Comparison of ENCODE assay signal across 8 cellular contexts in the genomic region with DNA sequence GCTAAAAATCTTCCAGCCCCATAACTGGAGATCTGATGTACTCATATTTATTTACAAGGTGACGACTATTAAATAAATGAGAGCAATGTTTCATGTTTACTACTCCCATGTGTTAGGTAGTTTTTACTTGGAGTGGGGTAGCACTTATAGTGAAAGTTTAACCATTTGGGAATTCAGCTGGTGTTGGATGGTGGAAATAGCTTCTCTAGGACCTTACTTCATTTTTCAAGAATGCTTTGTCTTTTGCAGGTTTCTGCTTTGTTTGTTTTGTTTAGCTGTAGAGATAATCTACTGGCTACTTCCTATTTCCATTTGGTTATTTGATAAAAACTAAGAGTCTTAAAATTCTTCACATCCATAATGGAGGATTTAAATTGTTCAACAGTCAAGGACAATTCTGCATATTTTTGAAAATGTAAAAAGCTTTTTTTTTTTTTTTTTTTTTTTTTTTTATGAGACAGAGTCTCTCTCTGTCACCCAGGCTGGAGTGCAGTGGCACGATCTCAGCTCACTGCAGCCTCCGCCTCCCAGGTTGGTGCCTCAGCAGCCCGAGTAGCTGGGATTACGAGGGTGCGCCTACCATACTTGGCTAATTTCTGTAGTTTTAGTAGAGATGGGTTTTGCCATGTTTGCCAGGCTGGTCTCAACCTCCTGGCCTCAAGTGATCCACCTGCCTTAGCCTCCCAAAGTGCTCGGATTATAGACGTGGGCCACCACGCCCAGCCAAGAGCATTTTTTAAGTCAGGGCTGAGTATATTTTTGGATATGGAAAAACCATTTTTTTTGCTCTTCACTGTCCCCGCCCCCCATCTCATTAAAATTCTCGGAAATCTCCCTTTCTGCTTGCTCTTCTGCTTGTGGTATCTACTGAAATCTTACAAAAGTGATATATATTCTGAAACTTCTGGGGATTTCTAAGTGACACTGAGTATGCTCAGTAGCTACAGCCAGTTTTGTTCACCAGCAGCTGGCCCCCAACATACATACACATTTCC. TPM values are rescaled to one million over a fixed set of nuclear protein-coding genes. Genes with fewer than 3 reads are reported as not detected.
A peak's percentile ranks its signal among the peaks of the same experiment; 100 is the strongest.
DNase-seq lines count a peak whose midpoint lies in the region; ATAC-seq and TF ChIP-seq lines count a peak whose summit lies in the region.

No MANE protein-coding gene starts in this region.

- no peak overlapping the region for H2AK5ac ChIP-seq in mesenchymal stem cell (ENCODE audit: low read length, severe bottlenecking)

- peak overlapping the region; percentile 86 for H3K4me2 ChIP-seq in mesenchymal stem cell (ENCODE audit: low read length, poor library complexity, severe bottlenecking)

- no peak overlapping the region for H4K91ac ChIP-seq in mesenchymal stem cell (ENCODE audit: low read length)

- H2BK12ac ChIP-seq in mesenchymal stem cell (ENCODE audit: low read length in 2 of 2), result no peak overlapping the region

- no peak overlapping the region for H2BK5ac ChIP-seq in mesenchymal stem cell (ENCODE audit: low read depth, low read length, poor library complexity, severe bottlenecking)

- H3K4me3 ChIP-seq in NB4 (ENCODE audit: low read depth, low read length) (peak overlapping the region; percentile 63), adipocyte (ENCODE audit: low read length) (peak overlapping the region; percentile 86), mesenchymal stem cell (ENCODE audit: insufficient read depth in 1 of 2, low read depth in 1 of 2, low read length in 2 of 2) (peak overlapping the region in 1 of 2 experiments; percentile 88), stomach smooth muscle (ENCODE audit: low read length in 2 of 2) (peak overlapping the region; percentile 85 to 90)

- H4K8ac ChIP-seq in mesenchymal stem cell (ENCODE audit: low read length), result no peak overlapping the region

- no peak overlapping the region for H3K23ac ChIP-seq in mesenchymal stem cell (ENCODE audit: low read length in 2 of 2)

- no peak overlapping the region for H2BK15ac ChIP-seq in mesenchymal stem cell (ENCODE audit: low read depth, poor library complexity, severe bottlenecking)

- peak overlapping the region; percentile 45; the same call in 1 of the 2 replicates for H3K9ac ChIP-seq in ES-I3 (ENCODE audit: low read depth, low read length)
- peak overlapping the region; percentile 88 for H3K9ac ChIP-seq in adipocyte (ENCODE audit: low read length)
- peak overlapping the region; percentile 89 for H3K9ac ChIP-seq in mesenchymal stem cell (ENCODE audit: low read length)
- H3K9ac ChIP-seq in stomach smooth muscle (ENCODE audit: low read length in 2 of 2), result peak overlapping the region; percentile 77 to 81

- H3K79me1 ChIP-seq in mesenchymal stem cell (replicated peaks; ENCODE audit: low read length, poor library complexity, severe bottlenecking), result no peaks in the 10 kb centered on the region

- no peaks in the 10 kb centered on the region for H3K4me1 ChIP-seq in ES-I3 (ENCODE audit: insufficient read depth, low read length)
- peaks cover 20% of the 10 kb centered on the region for H3K4me1 ChIP-seq in adipocyte (ENCODE audit: control insufficient read depth, insufficient read depth, low read length)
- H3K4me1 ChIP-seq in mesenchymal stem cell (ENCODE audit: control insufficient read depth, insufficient read depth, low read depth, low read length), result peaks cover 6% of the 10 kb centered on the region
- H3K4me1 ChIP-seq in stomach smooth muscle (ENCODE audit: control insufficient read depth, insufficient read depth, low read length), result peaks cover 12% of the 10 kb centered on the region

- no peak overlapping the region for H2BK120ac ChIP-seq in mesenchymal stem cell (ENCODE audit: low read depth, low read length)

- H3K27me3 ChIP-seq in adipocyte (replicated peaks; ENCODE audit: control insufficient read depth, insufficient read depth, low read length), result no peaks in the 10 kb centered on the region
- no peaks in the 10 kb centered on the region for H3K27me3 ChIP-seq in mesenchymal stem cell (ENCODE audit: control insufficient read depth in 1 of 2, insufficient read depth in 1 of 2, low read length in 2 of 2)
- no peaks in the 10 kb centered on the region for H3K27me3 ChIP-seq in stomach smooth muscle (ENCODE audit: control insufficient read depth in 1 of 2, insufficient read depth in 2 of 2, low read length in 2 of 2)

- no peak overlapping the region for H2AFZ ChIP-seq in mesenchymal stem cell (ENCODE audit: low read depth, low read length)

- no peak for TF ChIP-seq CTCF in NB4 (IDR thresholded peaks at IDR 0.05; ENCODE audit: low read depth, low read length)

- H3K14ac ChIP-seq in mesenchymal stem cell (ENCODE audit: low read length in 2 of 2), result peak overlapping the region in 1 of 2 experiments; percentile 55

- 77% methylated on average over 5 of the region's 11 CpGs for WGBS in mesenchymal stem cell

- H3K9me3 ChIP-seq in ES-I3 (ENCODE audit: control insufficient read depth, insufficient read depth, low read length) (no peaks in the 10 kb centered on the region), adipocyte (ENCODE audit: control insufficient read depth, low read length) (no peaks in the 10 kb centered on the region), mesenchymal stem cell (ENCODE audit: control insufficient read depth, low read length) (no peaks in the 10 kb centered on the region), stomach smooth muscle (ENCODE audit: control insufficient read depth in 2 of 2, low read length in 2 of 2) (no peaks in the 10 kb centered on the region)

- TF ChIP-seq POLR2A in NB4 (IDR thresholded peaks at IDR 0.05; ENCODE audit: extremely low read depth, insufficient read length), result no peak

- DNase-seq in NB4 (ENCODE audit: low read depth) (no peak), adipocyte (ENCODE audit: low read depth) (peak; percentile 19), mesenchymal stem cell (peak; percentile 29), OCI-M1 (lab: John Stamatoyannopoulos, UW) (no peak), NCI-H146 (lab: John Stamatoyannopoulos, UW) (no peak)

- peak overlapping the region in 1 of 2 experiments; percentile 21 for H3K18ac ChIP-seq in mesenchymal stem cell (ENCODE audit: low read depth in 1 of 2, low read length in 2 of 2)

- H3K36me3 ChIP-seq in ES-I3 (ENCODE audit: insufficient read depth, low read length) (no peaks in the 10 kb centered on the region), adipocyte (ENCODE audit: control insufficient read depth, insufficient read depth, low read length, severe bottlenecking) (no peaks in the 10 kb centered on the region), mesenchymal stem cell (ENCODE audit: control insufficient read depth in 1 of 2, insufficient read depth in 2 of 2, low read depth in 1 of 2, low read length in 2 of 2) (no peaks in the 10 kb centered on the region), stomach smooth muscle (ENCODE audit: control insufficient read depth in 2 of 2, insufficient read depth in 2 of 2, low read length in 2 of 2) (no peaks in the 10 kb centered on the region)

- H3K27ac ChIP-seq in mesenchymal stem cell (ENCODE audit: low read length, poor library complexity, severe bottlenecking) (peak overlapping the region; percentile 90), stomach smooth muscle (ENCODE audit: low read length) (peak overlapping the region; percentile 72)

- peak; percentile 27 for ATAC-seq in GM21619 (IDR thresholded peaks at IDR 0.05; ENCODE audit: unreplicated experiment)

- H3K4ac ChIP-seq in mesenchymal stem cell (ENCODE audit: low read depth in 1 of 2, low read length in 2 of 2), result no peak overlapping the region

RNA-seq across cellular contexts. Expression of gene ABCD2, which starts 1.4 kb away (rescaled TPM):
- polyA plus RNA-seq in mesenchymal stem cell (2013, experiment 1 of 2), result 0.19 TPM
- 0.26 TPM for polyA plus RNA-seq in mesenchymal stem cell (2013, experiment 2 of 2)

Comparison
In these comparisons a context has a peak if more than half of its experiments do, and no peak if none do; other contexts are left out.
1. DNase-seq: peak in adipocyte (single experiment) and mesenchymal stem cell (single experiment); none in NB4 (single experiment), OCI-M1 (single experiment) and NCI-H146 (single experiment).
2. Peak in every context shown above with its lines, with median percentiles within 50 percentile points of each other: H3K9ac ChIP-seq.